Comparison of ENCODE assay signal across 1 cellular context in the genomic region with DNA sequence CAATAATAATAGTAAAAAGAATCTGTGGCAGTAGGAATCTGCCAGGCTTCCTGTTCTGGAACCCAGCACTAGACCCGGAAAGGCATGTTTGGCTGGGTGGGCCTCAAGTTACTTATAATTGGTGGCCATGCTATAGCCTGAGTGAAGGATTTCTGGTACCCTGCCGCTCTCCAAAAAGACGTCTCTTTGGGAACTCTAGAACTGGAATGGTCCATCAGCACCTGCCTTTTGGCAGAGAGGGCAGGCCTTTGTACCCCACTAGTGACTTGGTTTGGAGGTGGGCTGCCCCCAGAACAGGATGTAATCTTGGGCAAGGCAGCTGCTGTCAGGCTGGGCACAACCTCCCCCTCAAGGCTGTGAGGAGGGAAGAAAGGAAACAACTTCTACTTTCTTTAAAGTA.
TF ChIP-seq lines count a peak whose summit lies in the region.

No MANE protein-coding gene starts in this region.

TF ChIP-seq in IMR-90, 13 proteins besides CTCF, POLR2A, EP300 and RAD21:
- TF ChIP-seq BHLHE40 (IDR thresholded peaks at IDR 0.05; ENCODE audit: low read depth, low read length) (no peak), SMC3 (IDR thresholded peaks at IDR 0.05; ENCODE audit: low read depth, low read length) (no peak), MXI1 (IDR thresholded peaks at IDR 0.05; ENCODE audit: borderline replicate concordance, low read depth, low read length) (no peak), CEBPB (IDR thresholded peaks at IDR 0.05; ENCODE audit: low read depth, low read length) (no peak), CHD1 (IDR thresholded peaks at IDR 0.05; ENCODE audit: low read depth, low read length) (no peak), ELK1 (IDR thresholded peaks at IDR 0.05; ENCODE audit: borderline replicate concordance, low read depth, low read length) (no peak), MAFK (IDR thresholded peaks at IDR 0.05; ENCODE audit: low read depth, low read length) (no peak)
